Comparison of ENCODE assay signal across 16 cellular contexts in genomic region chr10:113550365-113550764, GRCh38. TPM values are rescaled to one million over a fixed set of nuclear protein-coding genes. Genes with fewer than 3 reads are reported as not detected.
DNase-seq lines count a peak whose midpoint lies in the region; TF ChIP-seq lines count a peak whose summit lies in the region.
"Had no signal": no experiment of that assay in that cellular context is flagged by ENCODE, and none has a peak within 500 bp of the region (broad histone marks: within the 10 kb centered on the region; RNA-seq: fewer than 3 reads in every experiment).

No MANE protein-coding gene starts in this region.

- no peak overlapping the region for H3K9ac ChIP-seq in liver (ENCODE audit: low read depth in 1 of 2, low read length in 2 of 2)
- no peak overlapping the region for H3K9ac ChIP-seq in smooth muscle cell (ENCODE audit: low read depth)
- H3K9ac ChIP-seq in MM.1S (ENCODE audit: low read length): no peak overlapping the region

- H3K9me3 Mint-ChIP-seq in activated naive CD8-positive, alpha-beta T cell treated with anti-CD3 and anti-CD28 coated beads for 36 hours: no peaks in the 10 kb centered on the region
- H3K9me3 Mint-ChIP-seq: CD4-positive, alpha-beta memory T cell; IgD-negative memory B cell; naive thymus-derived CD4-positive, alpha-beta T cell had no signal

- H3K27ac ChIP-seq in liver (ENCODE audit: low read depth in 1 of 2, low read length in 2 of 2) (peak overlapping the region; percentile 77 to 88), smooth muscle cell (ENCODE audit: low read depth) (no peak overlapping the region), MM.1S (ENCODE audit: low read length) (no peak overlapping the region)
- H3K27ac ChIP-seq: SJCRH30, stomach had no signal

- peaks cover 9% of the 10 kb centered on the region for H3K27me3 Mint-ChIP-seq in activated naive CD8-positive, alpha-beta T cell treated with anti-CD3 and anti-CD28 coated beads for 36 hours

- H3K9me3 ChIP-seq in liver (ENCODE audit: control insufficient read depth in 4 of 4, low read length in 3 of 4) (no peaks in the 10 kb centered on the region), smooth muscle cell (replicated peaks; ENCODE audit: low read depth) (no peaks in the 10 kb centered on the region), MM.1S (replicated peaks; ENCODE audit: insufficient read depth, low read length) (no peaks in the 10 kb centered on the region)
- H3K9me3 ChIP-seq: SJCRH30, stomach had no signal

- H3K4me1 ChIP-seq in liver (ENCODE audit: control insufficient read depth in 4 of 4, insufficient read depth in 4 of 4, low read length in 3 of 4) (peaks cover 9 to 45% (median 25%) of the 10 kb centered on the region in 4 donors), smooth muscle cell (ENCODE audit: low read depth) (peaks cover 11% of the 10 kb centered on the region), MM.1S (ENCODE audit: low read length) (no peaks in the 10 kb centered on the region)

- H3K36me3 ChIP-seq in liver (ENCODE audit: control insufficient read depth in 4 of 4, insufficient read depth in 3 of 4, low read depth in 1 of 4, low read length in 3 of 4) (no peaks in the 10 kb centered on the region), smooth muscle cell (ENCODE audit: low read depth) (no peaks in the 10 kb centered on the region), MM.1S (replicated peaks; ENCODE audit: insufficient read depth, low read length) (no peaks in the 10 kb centered on the region)
- H3K36me3 ChIP-seq: SJCRH30, stomach had no signal

- DNase-seq in DMS53 treated with DMSO at 0.1 percent for 48 hours (lab: John Stamatoyannopoulos, UW; ENCODE audit: unreplicated experiment) (peak; percentile 40), M059J (ENCODE audit: low read depth) (peak; percentile 71), choroid plexus epithelial cell (ENCODE audit: low read depth) (peak; percentile 69), smooth muscle cell (lab: John Stamatoyannopoulos, UW; ENCODE audit: unreplicated experiment) (no peak), NCI-H2227 (lab: John Stamatoyannopoulos, UW; ENCODE audit: unreplicated experiment) (no peak), MM.1S (no peak)
- DNase-seq in activated naive CD8-positive, alpha-beta T cell treated with anti-CD3 and anti-CD28 coated beads for 36 hours: no peak
- DNase-seq: activated effector memory CD4-positive, alpha-beta T cell treated with anti-CD3 and anti-CD28 coated beads, Interleukin-2, amount 50 U/mL, for 16 hours; CD4-positive, alpha-beta memory T cell; cortex of kidney; naive thymus-derived CD4-positive, alpha-beta T cell; stimulated activated CD4-positive, alpha-beta T cell treated with anti-CD3 and anti-CD28 coated beads, Interleukin-1b, Interleukin-23, amount 100 ng/mL, for 48 hours; stomach had no signal

- H3K4me3 ChIP-seq in choroid plexus epithelial cell (ENCODE audit: low read depth, low read length) (no peak overlapping the region), liver (ENCODE audit: low read depth in 1 of 3, low read length in 3 of 3) (no peak overlapping the region), smooth muscle cell (no peak overlapping the region), MM.1S (ENCODE audit: low read length) (no peak overlapping the region)
- H3K4me3 ChIP-seq: SJCRH30, stomach had no signal

- H3K36me3 Mint-ChIP-seq in activated naive CD8-positive, alpha-beta T cell treated with anti-CD3 and anti-CD28 coated beads for 36 hours: no peaks in the 10 kb centered on the region
- H3K36me3 Mint-ChIP-seq: CD4-positive, alpha-beta memory T cell; IgD-negative memory B cell; naive thymus-derived CD4-positive, alpha-beta T cell had no signal

- H3K79me2 ChIP-seq in smooth muscle cell (ENCODE audit: low read depth): no peaks in the 10 kb centered on the region
- H3K79me2 ChIP-seq in MM.1S (ENCODE audit: low read length): no peaks in the 10 kb centered on the region

- no peaks in the 10 kb centered on the region for H3K9me2 ChIP-seq in MM.1S (replicated peaks; ENCODE audit: insufficient read depth, low read length)

- H3K27me3 ChIP-seq in liver (ENCODE audit: control insufficient read depth in 4 of 4, insufficient read depth in 4 of 4, low read length in 3 of 4) (no peaks in the 10 kb centered on the region), smooth muscle cell (ENCODE audit: low read depth) (peaks cover 10% of the 10 kb centered on the region), MM.1S (replicated peaks; ENCODE audit: insufficient read depth, low read length) (no peaks in the 10 kb centered on the region)
- H3K27me3 ChIP-seq: SJCRH30, stomach had no signal

- no peaks in the 10 kb centered on the region for H3K4me1 Mint-ChIP-seq in activated naive CD8-positive, alpha-beta T cell treated with anti-CD3 and anti-CD28 coated beads for 36 hours
- H3K4me1 Mint-ChIP-seq: CD4-positive, alpha-beta memory T cell had no signal

- no peak overlapping the region for H3K27ac Mint-ChIP-seq in activated naive CD8-positive, alpha-beta T cell treated with anti-CD3 and anti-CD28 coated beads for 36 hours
- H3K27ac Mint-ChIP-seq: CD4-positive, alpha-beta memory T cell; IgD-negative memory B cell; naive thymus-derived CD4-positive, alpha-beta T cell had no signal

- peak; percentile 4 to 10 for TF ChIP-seq RAD21 in liver (IDR thresholded peaks at IDR 0.05)

- H4K20me1 ChIP-seq in smooth muscle cell (ENCODE audit: low read depth) (no peaks in the 10 kb centered on the region), MM.1S (ENCODE audit: insufficient read depth, low read length) (no peaks in the 10 kb centered on the region)

- TF ChIP-seq CTCF in choroid plexus epithelial cell (conservative IDR thresholded peaks at IDR 0.05; ENCODE audit: low read depth, low read length) (no peak), liver (IDR thresholded peaks at IDR 0.05; ENCODE audit: low read depth, low read length, missing input control) (no peak), smooth muscle cell (IDR thresholded peaks at IDR 0.05; ENCODE audit: borderline replicate concordance, insufficient read depth, poor library complexity, severe bottlenecking) (no peak), MM.1S (IDR thresholded peaks at IDR 0.05; ENCODE audit: low read length) (no peak)

- no peak overlapping the region for H3K4me3 Mint-ChIP-seq in activated naive CD8-positive, alpha-beta T cell treated with anti-CD3 and anti-CD28 coated beads for 36 hours
- H3K4me3 Mint-ChIP-seq: CD4-positive, alpha-beta memory T cell; naive thymus-derived CD4-positive, alpha-beta T cell had no signal

- H2AFZ ChIP-seq in smooth muscle cell (ENCODE audit: low read depth): no peak overlapping the region
- no peak overlapping the region for H2AFZ ChIP-seq in MM.1S (ENCODE audit: low read length)

- 21% methylated on average over 6 of the region's 6 CpGs for WGBS in liver
- 82% methylated on average over 6 of the region's 6 CpGs for WGBS in smooth muscle cell (ENCODE audit: low lambda C conversion rate)

- H3K4me2 ChIP-seq in smooth muscle cell (no peak overlapping the region), MM.1S (ENCODE audit: low read depth, low read length) (no peak overlapping the region)

- H3F3A ChIP-seq in smooth muscle cell (ENCODE audit: low read depth) (no peaks in the 10 kb centered on the region), MM.1S (ENCODE audit: insufficient read depth, low read length) (no peaks in the 10 kb centered on the region)

TF ChIP-seq in liver, 16 proteins besides CTCF, POLR2A, EP300 and RAD21 (continues in another document):
- TF ChIP-seq RXRA (IDR thresholded peaks at IDR 0.05) (peak; percentile 63 to 69), GABPA (IDR thresholded peaks at IDR 0.05 in 1 of 2, conservative IDR thresholded peaks at IDR 0.05 in 1 of 2) (peak; percentile 83 to 92), FOXA1 (IDR thresholded peaks at IDR 0.05) (peak; percentile 81), NR2F2 (IDR thresholded peaks at IDR 0.05) (peak; percentile 98), MAX (IDR thresholded peaks at IDR 0.05) (no peak), YY1 (IDR thresholded peaks at IDR 0.05) (peak; percentile 53), JUND (IDR thresholded peaks at IDR 0.05) (peak in 1 of 2 donors; percentile 48), ZBTB33 (IDR thresholded peaks at IDR 0.05) (no peak), EGR1 (IDR thresholded peaks at IDR 0.05; ENCODE audit: low read depth in 2 of 2) (no peak), ATF3 (IDR thresholded peaks at IDR 0.05) (no peak), HNF4A (conservative IDR thresholded peaks at IDR 0.05) (peak; percentile 57 to 68), FOXA2 (IDR thresholded peaks at IDR 0.05) (peak; percentile 88), HNF4G (IDR thresholded peaks at IDR 0.05) (no peak)

RNA-seq across cellular contexts. Expression of gene HABP2, which starts 2.5 kb away (rescaled TPM):
- not detected in 2 replicates for total RNA-seq in M059J (2014; rRNA removed; shearing (Covaris generic))
- total RNA-seq in liver: 100 to 1,000 TPM; 147 to 247 TPM
- 100 to 1,000 TPM; 109 to 259 TPM for polyA plus RNA-seq in liver
- not detected in 2 replicates for total RNA-seq in smooth muscle cell
- polyA plus RNA-seq in smooth muscle cell: 0.05 TPM in 1 of 2 replicates, not detected in the other
- not detected for total RNA-seq in activated naive CD8-positive, alpha-beta T cell treated with anti-CD3 and anti-CD28 coated beads for 36 hours
- total RNA-seq: CD4-positive, alpha-beta memory T cell; naive thymus-derived CD4-positive, alpha-beta T cell; SJCRH30 had no signal
- polyA plus RNA-seq: CD4-positive, alpha-beta memory T cell; IgD-negative memory B cell; naive thymus-derived CD4-positive, alpha-beta T cell had no signal

Comparison
In these comparisons a context has a peak if more than half of its experiments do, and no peak if none do; other contexts are left out.
1. DNase-seq: peak in DMS53 treated with DMSO at 0.1 percent for 48 hours (single experiment), M059J (single experiment) and choroid plexus epithelial cell (single experiment); none in smooth muscle cell (single experiment), NCI-H2227 (single experiment), activated naive CD8-positive, alpha-beta T cell treated with anti-CD3 and anti-CD28 coated beads for 36 hours (single experiment) and MM.1S (single experiment).
2. H3K27ac ChIP-seq: peak in liver (2 of 2); none in smooth muscle cell (single experiment) and MM.1S (single experiment).
3. RNA of gene HABP2, which starts 2.5 kb away (total RNA-seq): 147 to 247 TPM in liver; not detected in M059J, not detected in smooth muscle cell and not detected in activated naive CD8-positive, alpha-beta T cell treated with anti-CD3 and anti-CD28 coated beads for 36 hours; every median in the first group is over 100 times any median in the second.